Comparison of ENCODE assay signal across 14 cellular contexts in the genomic region with DNA sequence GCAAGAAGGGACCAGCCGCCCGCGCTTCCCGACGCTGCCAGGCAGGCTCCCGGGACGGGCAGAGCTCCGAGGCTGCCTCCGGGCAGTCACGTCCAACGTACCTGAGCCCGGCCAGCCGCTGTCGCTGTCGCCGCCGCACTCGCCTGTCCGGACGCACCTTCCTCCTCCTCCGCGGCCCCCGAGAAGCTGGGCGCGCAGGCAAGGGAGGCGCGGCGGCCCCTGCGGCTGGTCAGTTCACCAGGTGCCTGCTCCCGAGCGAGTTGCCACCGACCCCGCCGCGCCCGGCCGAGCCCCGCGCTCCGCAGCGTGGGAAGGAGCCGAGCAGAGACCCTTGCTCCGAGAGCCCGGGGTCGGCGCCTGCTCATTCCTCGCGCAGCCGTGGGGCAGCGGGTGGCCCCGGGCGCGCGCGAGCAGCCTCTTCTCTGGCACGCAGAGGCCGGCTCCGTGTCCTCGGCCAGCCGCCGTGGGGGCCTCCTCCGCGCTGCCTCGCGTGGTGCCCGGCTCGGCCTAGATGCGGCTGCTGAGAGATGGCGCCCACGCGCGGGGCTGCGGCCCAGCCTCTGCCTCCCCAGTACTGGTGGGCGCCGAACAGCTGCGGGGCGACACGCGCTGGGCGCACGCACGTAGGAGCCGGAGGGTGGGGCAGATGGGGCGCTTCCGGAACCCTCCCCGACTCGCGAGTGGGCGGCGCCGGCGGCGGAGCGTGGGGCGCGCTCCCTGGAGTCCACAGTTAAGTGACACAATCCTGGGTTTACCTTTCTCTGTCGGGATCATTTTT.
A peak's percentile ranks its signal among the peaks of the same experiment; 100 is the strongest.
DNase-seq lines count a peak whose midpoint lies in the region; TF ChIP-seq lines count a peak whose summit lies in the region.
"Had no signal": no experiment of that assay in that cellular context is flagged by ENCODE, and none has a peak within 500 bp of the region (broad histone marks: within the 10 kb centered on the region; RNA-seq: fewer than 3 reads in every experiment).

No MANE protein-coding gene starts in this region.

- H3K27ac ChIP-seq in smooth muscle cell (ENCODE audit: low read depth) = no peak overlapping the region
- H3K27ac ChIP-seq: thoracic aorta had no signal

- 4% methylated on average over 85 of the region's 97 CpGs for whole genome bisulfite sequencing in smooth muscle cell (ENCODE audit: low lambda C conversion rate)

- no peaks in the 10 kb centered on the region for H3K36me3 ChIP-seq in endocrine pancreas (ENCODE audit: control insufficient read depth, insufficient read depth, low read length)
- H3K36me3 ChIP-seq in smooth muscle cell (ENCODE audit: low read depth) = no peaks in the 10 kb centered on the region
- H3K36me3 ChIP-seq: thoracic aorta had no signal

- peak overlapping the region; percentile 62 for H2AFZ ChIP-seq in smooth muscle cell (ENCODE audit: low read depth)

- peak overlapping the region; percentile 79 for H3K4me2 ChIP-seq in smooth muscle cell

- H3K79me2 ChIP-seq in smooth muscle cell (ENCODE audit: low read depth) = no peaks in the 10 kb centered on the region

- H3K4me1 ChIP-seq in endocrine pancreas (ENCODE audit: control insufficient read depth, insufficient read depth, low read length) (no peaks in the 10 kb centered on the region), smooth muscle cell (ENCODE audit: low read depth) (no peaks in the 10 kb centered on the region)

- no peak for TF ChIP-seq CTCF in smooth muscle cell (IDR thresholded peaks at IDR 0.05; ENCODE audit: borderline replicate concordance, insufficient read depth, poor library complexity, severe bottlenecking)

- H3K27me3 ChIP-seq in endocrine pancreas (ENCODE audit: control insufficient read depth, insufficient read depth, low read length) (no peaks in the 10 kb centered on the region), smooth muscle cell (ENCODE audit: low read depth) (peaks cover 51% of the 10 kb centered on the region)

- H3K9me3 ChIP-seq in endocrine pancreas (ENCODE audit: control insufficient read depth, low read length) (no peaks in the 10 kb centered on the region), smooth muscle cell (replicated peaks; ENCODE audit: low read depth) (no peaks in the 10 kb centered on the region)
- H3K9me3 ChIP-seq: mucosa of descending colon, thoracic aorta had no signal

- H3F3A ChIP-seq in smooth muscle cell (ENCODE audit: low read depth) = no peaks in the 10 kb centered on the region

- peak overlapping the region; percentile 68 for H3K4me3 ChIP-seq in endocrine pancreas (ENCODE audit: control insufficient read depth, insufficient read depth, low read length)
- H3K4me3 ChIP-seq in smooth muscle cell = peak overlapping the region; percentile 38
- H3K4me3 ChIP-seq: mucosa of descending colon, thoracic aorta had no signal

- peak overlapping the region; percentile 51 for H3K9ac ChIP-seq in endocrine pancreas (ENCODE audit: control insufficient read depth, insufficient read depth, low read length)
- H3K9ac ChIP-seq in smooth muscle cell (ENCODE audit: low read depth) = no peak overlapping the region

- DNase-seq in NCI-H2227 (lab: John Stamatoyannopoulos, UW; ENCODE audit: unreplicated experiment) = peak; percentile 72
- peak; percentile 49 for DNase-seq in iPS-NIHi7 (ENCODE audit: extremely low spot score)
- no peak for DNase-seq in smooth muscle cell (lab: John Stamatoyannopoulos, UW; ENCODE audit: unreplicated experiment)
- DNase-seq in GF-D8 (lab: John Stamatoyannopoulos, UW) = no peak
- DNase-seq in DMS79 (lab: John Stamatoyannopoulos, UW) = no peak
- DNase-seq in stimulated activated CD4-positive, alpha-beta T cell treated with anti-CD3 and anti-CD28 coated beads, Interleukin-4, amount 100 ng/mL, for 24 hours = no peak
- DNase-seq: activated naive CD8-positive, alpha-beta T cell treated with anti-CD3 and anti-CD28 coated beads for 36 hours; dermis blood vessel endothelial cell; NCI-H1092; NCI-H510A treated with DMSO at 0.1 percent for 48 hours; T1000 had no signal

- no peaks in the 10 kb centered on the region for H4K20me1 ChIP-seq in smooth muscle cell (ENCODE audit: low read depth)

Comparison
In these comparisons a context has a peak if more than half of its experiments do, and no peak if none do; other contexts are left out.
1. DNase-seq: peak in NCI-H2227 (single experiment) and iPS-NIHi7 (single experiment); none in smooth muscle cell (single experiment), GF-D8 (single experiment), DMS79 (single experiment) and stimulated activated CD4-positive, alpha-beta T cell treated with anti-CD3 and anti-CD28 coated beads, Interleukin-4, amount 100 ng/mL, for 24 hours (single experiment).